8 cellular contexts compared by ENCODE assay signal in the genomic region with DNA sequence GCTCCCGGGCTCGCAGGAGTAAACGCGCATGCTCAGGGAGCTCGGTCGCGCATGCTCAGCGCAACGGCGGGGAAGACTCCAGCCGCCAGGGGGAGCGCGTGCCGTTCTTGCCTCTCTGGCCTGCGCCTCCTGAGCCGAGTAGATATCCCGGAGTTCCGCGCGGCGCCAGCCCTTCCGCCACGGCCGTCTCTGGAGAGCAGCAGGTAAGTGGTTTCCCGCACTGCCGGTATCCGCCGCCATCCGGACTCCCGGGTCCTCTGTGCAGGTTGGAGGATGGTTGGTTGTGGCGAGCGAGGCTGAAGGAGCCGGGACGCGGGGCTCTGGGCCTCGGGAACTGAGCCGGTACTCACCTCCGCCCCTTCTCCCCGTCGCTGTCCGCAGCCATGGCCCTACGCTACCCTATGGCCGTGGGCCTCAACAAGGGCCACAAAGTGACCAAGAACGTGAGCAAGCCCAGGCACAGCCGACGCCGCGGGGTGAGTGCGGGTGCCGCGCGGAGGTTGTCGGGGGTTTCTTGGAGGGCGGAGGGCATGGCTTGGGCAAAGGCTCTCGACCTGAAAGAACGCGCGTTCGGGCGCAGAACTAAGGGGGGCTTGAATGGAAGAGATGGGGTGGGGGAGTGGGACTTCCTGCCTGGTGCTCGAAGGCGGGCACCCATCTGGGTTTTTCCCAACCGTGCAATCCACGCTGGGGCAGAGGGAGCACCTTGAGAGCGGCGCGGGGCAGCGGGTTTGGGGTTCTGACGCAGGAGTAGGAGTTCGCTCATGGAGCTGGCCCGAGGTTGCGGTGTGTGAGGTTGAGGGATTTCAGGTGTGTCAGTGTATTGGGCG. TPM values are rescaled to one million over a fixed set of nuclear protein-coding genes. Genes with fewer than 3 reads are reported as not detected.
DNase-seq lines count a peak whose midpoint lies in the region; ATAC-seq and TF ChIP-seq lines count a peak whose summit lies in the region.

RPL36 (plus strand) TSS at position 171 of the 830 bp plus-strand sequence; CDS start at position 384, 213 bp downstream.

- peaks cover 16 to 24% (median 22%) of the 10 kb centered on the region in 3 donors for H3K4me1 Mint-ChIP-seq in IgD-negative memory B cell

- H3K27me3 ChIP-seq in mononuclear cell (ENCODE audit: insufficient read depth, low read length) = no peaks in the 10 kb centered on the region

- H3K4me1 ChIP-seq in mononuclear cell (ENCODE audit: insufficient read depth, low read length) = peaks cover 33% of the 10 kb centered on the region

- peak within 1 kb of the TSS; percentile 90 to 97 (median 96) for H3K4me3 Mint-ChIP-seq in IgD-negative memory B cell

- ATAC-seq in GM21367 (IDR thresholded peaks at IDR 0.05; ENCODE audit: unreplicated experiment) = peak; percentile 32

- no peaks in the 10 kb centered on the region for H3K9me3 ChIP-seq in mononuclear cell (ENCODE audit: low read depth, low read length)

- H3K27ac Mint-ChIP-seq in IgD-negative memory B cell = peak within 1 kb of the TSS; percentile 91 to 98 (median 97)

- TF ChIP-seq CTCF in epithelial cell of esophagus (IDR thresholded peaks at IDR 0.05; ENCODE audit: insufficient read depth, low read depth, low read length, missing control alignments) = peak; percentile 93

- H3K4me3 ChIP-seq in epithelial cell of esophagus (ENCODE audit: low read length) (peak within 1 kb of the TSS; percentile 98), mononuclear cell (ENCODE audit: low read length) (peak within 1 kb of the TSS; percentile 98)

- no peaks in the 10 kb centered on the region for H3K27me3 Mint-ChIP-seq in IgD-negative memory B cell

- peak; percentile 93 for DNase-seq in CMK (ENCODE audit: low read depth)
- peak; percentile 97 for DNase-seq in OCI-M1 (lab: John Stamatoyannopoulos, UW)
- peak; percentile 99 for DNase-seq in activated T-cell treated with anti-CD3 and anti-CD28 coated beads for 4 hours
- peak; percentile 97 for DNase-seq in epithelial cell of esophagus (ENCODE audit: low read depth)
- peak; percentile 98 to 99 for DNase-seq in stimulated activated CD8-positive, alpha-beta memory T cell treated with anti-CD3 and anti-CD28 coated beads, Interleukin-4, amount 100 ng/mL, for 1 hour (ENCODE audit: low read depth in 2 of 2, low spot score in 1 of 2)

- no peaks in the 10 kb centered on the region for H3K36me3 Mint-ChIP-seq in IgD-negative memory B cell

- H3K9me3 Mint-ChIP-seq in IgD-negative memory B cell = no peaks in the 10 kb centered on the region

RNA-seq across cellular contexts. Expression of gene RPL36, which starts in this region (rescaled TPM):
- 2,640 TPM for polyA plus RNA-seq in IgD-negative memory B cell
- total RNA-seq in mononuclear cell = 378 TPM

Comparison
In these comparisons a context has a peak if more than half of its experiments do, and no peak if none do; other contexts are left out.
1. Peak in every context shown above with its lines: DNase-seq, ATAC-seq and H3K4me3 ChIP-seq.